ENCODE assay signal across 10 cellular contexts in the genomic region with DNA sequence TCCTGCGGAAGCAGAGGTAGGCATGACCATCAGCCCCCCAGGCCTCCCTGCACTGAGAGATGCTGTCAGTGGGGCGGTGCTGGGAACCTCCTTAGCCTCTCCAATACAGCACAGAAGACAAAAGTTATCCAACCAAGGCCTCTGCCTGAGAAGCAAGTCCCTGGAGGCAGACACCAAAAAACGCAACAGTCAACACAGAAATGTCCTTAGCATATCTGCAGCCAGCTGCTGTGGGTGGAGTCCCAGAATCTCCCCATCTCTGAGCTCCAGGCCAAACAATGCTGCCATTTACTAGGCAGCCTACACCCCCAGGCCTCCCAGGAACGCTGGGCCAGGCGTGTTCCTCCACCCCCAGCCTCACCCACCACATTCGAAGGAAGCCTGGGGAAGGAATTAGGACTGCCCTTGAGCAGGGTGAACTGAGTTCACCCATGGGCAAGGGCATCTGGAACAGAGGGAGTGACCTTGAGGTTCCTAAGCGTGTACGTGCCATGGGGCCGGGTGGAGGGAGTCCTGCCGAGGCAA. TPM values are rescaled to one million over a fixed set of nuclear protein-coding genes. Genes with fewer than 3 reads are reported as not detected.
A peak's percentile ranks its signal among the peaks of the same experiment; 100 is the strongest.
DNase-seq lines count a peak whose midpoint lies in the region; ATAC-seq and TF ChIP-seq lines count a peak whose summit lies in the region.
"Had no signal": no experiment of that assay in that cellular context is flagged by ENCODE, and none has a peak within 500 bp of the region (broad histone marks: within the 10 kb centered on the region; RNA-seq: fewer than 3 reads in every experiment).

No MANE protein-coding gene starts in this region.

- H3K9me3 Mint-ChIP-seq in activated CD4-positive, alpha-beta T cell treated with anti-CD3 and anti-CD28 coated beads for 36 hours (ENCODE audit: low read depth) = no peaks in the 10 kb centered on the region
- H3K9me3 Mint-ChIP-seq in activated CD4-positive, alpha-beta T cell treated with anti-CD3 and anti-CD28 coated beads, Interleukin-2, amount 10 ng/mL, durations not matched to agents 7 days and 5 days = no peaks in the 10 kb centered on the region
- H3K9me3 Mint-ChIP-seq in IgD-negative memory B cell = no peaks in the 10 kb centered on the region
- no peaks in the 10 kb centered on the region for H3K9me3 Mint-ChIP-seq in HFFc6

- H3K4me1 Mint-ChIP-seq in activated CD4-positive, alpha-beta T cell treated with anti-CD3 and anti-CD28 coated beads for 36 hours = peaks cover 88% of the 10 kb centered on the region
- H3K4me1 Mint-ChIP-seq in activated CD4-positive, alpha-beta T cell treated with anti-CD3 and anti-CD28 coated beads, Interleukin-2, amount 10 ng/mL, durations not matched to agents 7 days and 5 days = peaks cover 68% of the 10 kb centered on the region
- H3K4me1 Mint-ChIP-seq in IgD-negative memory B cell = peaks cover 46 to 50% (median 47%) of the 10 kb centered on the region in 3 donors
- peaks cover 60% of the 10 kb centered on the region for H3K4me1 Mint-ChIP-seq in HFFc6 (ENCODE audit: low read depth)

- POLR2A ChIA-PET in activated CD4-positive, alpha-beta T cell treated with anti-CD3 and anti-CD28 coated beads for 36 hours (lab: Charles Lee) = no interaction called here
- POLR2A ChIA-PET in activated CD4-positive, alpha-beta T cell treated with anti-CD3 and anti-CD28 coated beads, Interleukin-2, amount 10 ng/mL, durations not matched to agents 7 days and 5 days (lab: Charles Lee) = no interaction called here

- H3K36me3 Mint-ChIP-seq in activated CD4-positive, alpha-beta T cell treated with anti-CD3 and anti-CD28 coated beads for 36 hours (ENCODE audit: low read depth) = peaks cover 26% of the 10 kb centered on the region
- H3K36me3 Mint-ChIP-seq in activated CD4-positive, alpha-beta T cell treated with anti-CD3 and anti-CD28 coated beads, Interleukin-2, amount 10 ng/mL, durations not matched to agents 7 days and 5 days (ENCODE audit: low read depth) = peaks cover 57% of the 10 kb centered on the region
- peaks cover 2% of the 10 kb centered on the region for H3K36me3 Mint-ChIP-seq in IgD-negative memory B cell
- peaks cover 11% of the 10 kb centered on the region; the same call in 1 of the 2 replicates for H3K36me3 Mint-ChIP-seq in HFFc6 (ENCODE audit: low read depth)

- intact Hi-C loops in activated CD4-positive, alpha-beta T cell treated with anti-CD3 and anti-CD28 coated beads for 36 hours (cut with DNase I, micrococcal nuclease) = no loop called here

- no peak overlapping the region for H3K4me3 Mint-ChIP-seq in activated CD4-positive, alpha-beta T cell treated with anti-CD3 and anti-CD28 coated beads for 36 hours
- H3K4me3 Mint-ChIP-seq in activated CD4-positive, alpha-beta T cell treated with anti-CD3 and anti-CD28 coated beads, Interleukin-2, amount 10 ng/mL, durations not matched to agents 7 days and 5 days = no peak overlapping the region
- H3K4me3 Mint-ChIP-seq in IgD-negative memory B cell (no peak overlapping the region), HFFc6 (no peak overlapping the region)

- no peaks in the 10 kb centered on the region for H3K27me3 Mint-ChIP-seq in activated CD4-positive, alpha-beta T cell treated with anti-CD3 and anti-CD28 coated beads for 36 hours
- H3K27me3 Mint-ChIP-seq in activated CD4-positive, alpha-beta T cell treated with anti-CD3 and anti-CD28 coated beads, Interleukin-2, amount 10 ng/mL, durations not matched to agents 7 days and 5 days = no peaks in the 10 kb centered on the region
- H3K27me3 Mint-ChIP-seq in IgD-negative memory B cell = no peaks in the 10 kb centered on the region
- H3K27me3 Mint-ChIP-seq in HFFc6 (ENCODE audit: insufficient read depth) = peaks cover 4% of the 10 kb centered on the region; the same call in 1 of the 2 replicates

- ATAC-seq in activated CD4-positive, alpha-beta T cell treated with anti-CD3 and anti-CD28 coated beads for 36 hours = peak; percentile 31
- no peak for ATAC-seq in GM19455 (IDR thresholded peaks at IDR 0.05; ENCODE audit: unreplicated experiment)

- DNase-seq in activated CD4-positive, alpha-beta T cell treated with anti-CD3 and anti-CD28 coated beads for 36 hours = no peak
- no peak for DNase-seq in activated CD4-positive, alpha-beta T cell treated with anti-CD3 and anti-CD28 coated beads, Interleukin-2, amount 10 ng/mL, durations not matched to agents 7 days and 5 days
- peak; percentile 82 for DNase-seq in globus pallidus (ENCODE audit: low spot score)
- peak; percentile 69 for DNase-seq in superior temporal gyrus (ENCODE audit: extremely low spot score)
- no peak for DNase-seq in HFFc6
- DNase-seq in NCI-H2107 treated with DMSO at 0.1 percent for 48 hours (lab: John Stamatoyannopoulos, UW; ENCODE audit: unreplicated experiment) = no peak
- DNase-seq: stimulated activated CD8-positive, alpha-beta memory T cell treated with anti-CD3 and anti-CD28 coated beads, Interleukin-4, amount 100 ng/mL, for 48 hours had no signal

- CTCF ChIA-PET in activated CD4-positive, alpha-beta T cell treated with anti-CD3 and anti-CD28 coated beads for 36 hours (lab: Charles Lee) = interaction anchor here (0.9 to 1.5 kb wide), 3 partner anchors 10 to 37 kb away, joined by 3 to 4 read pairs (median 3); no protein-coding TSS in a partner anchor
- CTCF ChIA-PET in activated CD4-positive, alpha-beta T cell treated with anti-CD3 and anti-CD28 coated beads, Interleukin-2, amount 10 ng/mL, durations not matched to agents 7 days and 5 days (lab: Charles Lee) = interaction anchor here (0.6 kb wide), 1 partner anchor 233 kb away, joined by 3 read pairs; no protein-coding TSS in a partner anchor

- H3K27ac Mint-ChIP-seq in activated CD4-positive, alpha-beta T cell treated with anti-CD3 and anti-CD28 coated beads for 36 hours = peak overlapping the region; percentile 56
- H3K27ac Mint-ChIP-seq in activated CD4-positive, alpha-beta T cell treated with anti-CD3 and anti-CD28 coated beads, Interleukin-2, amount 10 ng/mL, durations not matched to agents 7 days and 5 days = no peak overlapping the region
- H3K27ac Mint-ChIP-seq in IgD-negative memory B cell (peak overlapping the region; percentile 21 to 82 (median 53)), HFFc6 (no peak overlapping the region; the same call in 1 of the 2 replicates)

- TF ChIP-seq CTCF in HFFc6 (IDR thresholded peaks at IDR 0.05) = no peak

RNA-seq across cellular contexts. Expression of a gene that starts 43.7 kb away (rescaled TPM):
- total RNA-seq in activated CD4-positive, alpha-beta T cell treated with anti-CD3 and anti-CD28 coated beads for 36 hours = 100 to 1,000 TPM in 1 of 2 experiments, 10 to 100 TPM in 1; 83.1 to 144 TPM
- 100 to 1,000 TPM; 299 to 312 TPM for total RNA-seq in activated CD4-positive, alpha-beta T cell treated with anti-CD3 and anti-CD28 coated beads, Interleukin-2, amount 10 ng/mL, durations not matched to agents 7 days and 5 days
- polyA plus RNA-seq in IgD-negative memory B cell = 87.9 TPM
- 10 to 100 TPM; 39.8 to 51.6 (median 47.5) TPM for total RNA-seq in HFFc6 (2021; fragmentation: NEBNext Ultra II Directional; extraction: Animal tissue kit (Norgen Biotek cat#: 25700))

RNA-seq across cellular contexts. Expression of a gene that starts 49.6 kb away (rescaled TPM):
- not detected for total RNA-seq in activated CD4-positive, alpha-beta T cell treated with anti-CD3 and anti-CD28 coated beads for 36 hours
- total RNA-seq in activated CD4-positive, alpha-beta T cell treated with anti-CD3 and anti-CD28 coated beads, Interleukin-2, amount 10 ng/mL, durations not matched to agents 7 days and 5 days = not detected
- polyA plus RNA-seq in IgD-negative memory B cell = not detected
- not detected for total RNA-seq in HFFc6 (2021; fragmentation: NEBNext Ultra II Directional; extraction: Animal tissue kit (Norgen Biotek cat#: 25700))
- polyA plus RNA-seq: BJ had no signal

Comparison
In these comparisons a context has a peak if more than half of its experiments do, and no peak if none do; other contexts are left out.
1. H3K27ac Mint-ChIP-seq: peak in activated CD4-positive, alpha-beta T cell treated with anti-CD3 and anti-CD28 coated beads for 36 hours (single experiment) and IgD-negative memory B cell (3 of 3); none in activated CD4-positive, alpha-beta T cell treated with anti-CD3 and anti-CD28 coated beads, Interleukin-2, amount 10 ng/mL, durations not matched to agents 7 days and 5 days (single experiment) and HFFc6 (single experiment).
2. DNase-seq: peak in globus pallidus (single experiment) and superior temporal gyrus (single experiment); none in activated CD4-positive, alpha-beta T cell treated with anti-CD3 and anti-CD28 coated beads for 36 hours (single experiment), activated CD4-positive, alpha-beta T cell treated with anti-CD3 and anti-CD28 coated beads, Interleukin-2, amount 10 ng/mL, durations not matched to agents 7 days and 5 days (single experiment), HFFc6 (single experiment) and NCI-H2107 treated with DMSO at 0.1 percent for 48 hours (single experiment).